In the genomic region with DNA sequence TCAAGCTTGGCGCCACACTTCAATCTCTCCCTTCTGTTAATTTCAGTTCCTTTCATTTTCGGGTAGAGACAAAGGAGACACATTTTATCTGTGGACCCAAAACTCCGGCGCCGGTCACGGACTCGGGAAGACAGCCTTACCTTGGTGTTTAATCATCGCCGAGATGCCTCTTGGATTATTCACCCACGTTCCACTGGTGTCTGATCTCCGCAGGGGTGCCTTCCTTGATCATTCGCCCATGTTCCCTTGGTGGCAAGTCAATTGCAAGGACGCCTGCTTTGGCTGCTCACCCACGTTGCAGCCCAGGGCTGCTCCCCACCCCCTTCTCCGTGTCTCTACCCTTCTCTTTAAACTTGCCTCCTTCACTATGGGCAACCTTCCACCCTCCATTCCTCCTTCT, we compare ENCODE assay signal across 7 cellular contexts.
DNase-seq lines count a peak whose midpoint lies in the region; FAIRE-seq and TF ChIP-seq lines count a peak whose summit lies in the region.
"Not testable (repeated sequence)": the region's sequence is repeated elsewhere in the genome, so short reads cannot be mapped to it uniquely, and the experiment has no call there.

No MANE protein-coding gene starts in this region.

- not testable (repeated sequence) for H3K14ac ChIP-seq in H9 (ENCODE audit: insufficient read depth, low read length); trophoblast cell (ENCODE audit: low read length)

- not testable (repeated sequence) for H3K36me3 ChIP-seq in mesendoderm (ENCODE audit: control insufficient read depth, insufficient read depth, low read length); trophoblast cell (ENCODE audit: control insufficient read depth in 1 of 2, insufficient read depth in 2 of 2, low read length in 2 of 2)

- not testable (repeated sequence) for H4K91ac ChIP-seq in H9 (ENCODE audit: insufficient read length, low read depth, low read length); trophoblast cell (ENCODE audit: low read depth, low read length)

- not testable (repeated sequence) for H3K4me3 Mint-ChIP-seq in H9

- H3K18ac ChIP-seq in H9 (ENCODE audit: insufficient read length, low read depth, low read length); trophoblast cell (ENCODE audit: low read length): not testable (repeated sequence)
- H3K18ac ChIP-seq in mesendoderm (ENCODE audit: low read length): peak overlapping the region; percentile 5

- not testable (repeated sequence) for H4K5ac ChIP-seq in H9 (ENCODE audit: insufficient read length, low read depth, low read length); mesendoderm (ENCODE audit: low read length)

- FAIRE-seq in RCC 7860 (lab: Jason Lieb, UNC): peak; percentile 30
- FAIRE-seq in urothelium cell line (lab: Jason Lieb, UNC): not testable (repeated sequence)

- not testable (repeated sequence) for H4K20me1 ChIP-seq in H9 (ENCODE audit: control insufficient read depth, insufficient read depth, insufficient read length)

- H3K9me3 Mint-ChIP-seq in H9: not testable (repeated sequence)

- H3K27me3 Mint-ChIP-seq in H9 (ENCODE audit: low read depth): not testable (repeated sequence)

- H3K4me1 ChIP-seq in H9 (ENCODE audit: insufficient read depth, low read length); mesendoderm (ENCODE audit: control insufficient read depth, low read depth, low read length); trophoblast cell (ENCODE audit: control insufficient read depth in 1 of 2, insufficient read depth in 2 of 2, low read length in 2 of 2): not testable (repeated sequence)

- H2BK5ac ChIP-seq in H9 (ENCODE audit: insufficient read length, low read length); mesendoderm (ENCODE audit: low read length); trophoblast cell (ENCODE audit: low read depth, low read length, poor library complexity): not testable (repeated sequence)

- H3K36me3 Mint-ChIP-seq in H9 (ENCODE audit: insufficient read depth in 1 of 3, low read depth in 3 of 3): not testable (repeated sequence)

- H2AFZ ChIP-seq in H9 (ENCODE audit: low read length); trophoblast cell (ENCODE audit: insufficient read depth, low read length, poor library complexity): not testable (repeated sequence)

- H3K27me3 ChIP-seq in H9 (ENCODE audit: insufficient read depth, low read length); mesendoderm (ENCODE audit: insufficient read depth, low read length, poor library complexity); trophoblast cell (ENCODE audit: insufficient read depth, low read length): not testable (repeated sequence)

- not testable (repeated sequence) for H2BK15ac ChIP-seq in H9 (ENCODE audit: low read depth, low read length); mesendoderm (replicated peaks; ENCODE audit: low read depth)

- peaks cover 17 to 23% of the 10 kb centered on the region in 2 experiments for H3K4me1 Mint-ChIP-seq in H9

- H4K8ac ChIP-seq in H9 (replicated peaks; ENCODE audit: insufficient read length, low read depth, low read length); mesendoderm (ENCODE audit: low read depth, low read length); trophoblast cell (ENCODE audit: low read depth, low read length): not testable (repeated sequence)

- not testable (repeated sequence) for H3K56ac ChIP-seq in H9 (ENCODE audit: insufficient read length, low read depth, low read length)
- H3K56ac ChIP-seq in mesendoderm (ENCODE audit: low read length): peak overlapping the region; percentile 60

- H2BK20ac ChIP-seq in H9 (ENCODE audit: low read depth, low read length, poor library complexity, severe bottlenecking): not testable (repeated sequence)

- not testable (repeated sequence) for H3K79me1 ChIP-seq in H9 (ENCODE audit: insufficient read depth, low read depth, low read length, poor library complexity, severe bottlenecking); mesendoderm (ENCODE audit: low read length); trophoblast cell (ENCODE audit: low read length)

- not testable (repeated sequence) for H3K27ac ChIP-seq in H9 (ENCODE audit: insufficient read length, low read depth, low read length); trophoblast cell (ENCODE audit: low read depth, low read length)
- peak overlapping the region; percentile 22 for H3K27ac ChIP-seq in mesendoderm (ENCODE audit: low read depth, low read length)

- peak overlapping the region; percentile 63 for H3K4me3 ChIP-seq in fibroblast of villous mesenchyme (ENCODE audit: low read depth, low read length)
- H3K4me3 ChIP-seq in mesendoderm (ENCODE audit: low read length); trophoblast cell (ENCODE audit: low read depth, low read length): not testable (repeated sequence)

- not testable (repeated sequence) for H3K4me2 ChIP-seq in H9 (ENCODE audit: insufficient read depth, insufficient read length, low read length); mesendoderm (ENCODE audit: low read length); trophoblast cell (ENCODE audit: low read length)

- H3K79me2 ChIP-seq in H9 (ENCODE audit: insufficient read depth, low read length); mesendoderm (ENCODE audit: control insufficient read depth, insufficient read depth, low read length); trophoblast cell (ENCODE audit: control insufficient read depth, insufficient read depth, low read length, poor library complexity): not testable (repeated sequence)

- not testable (repeated sequence) for H3K23ac ChIP-seq in H9 (ENCODE audit: insufficient read length, low read depth, low read length); mesendoderm (ENCODE audit: low read length); trophoblast cell (ENCODE audit: low read length)

- H3K27ac Mint-ChIP-seq in H9: peak overlapping the region in 2 of 3 experiments; percentile 37 to 54; a peak in 3 of 7 replicates

- H2BK120ac ChIP-seq in H9 (ENCODE audit: low read depth, low read length, poor library complexity, severe bottlenecking); mesendoderm (ENCODE audit: low read depth, low read length); trophoblast cell (ENCODE audit: insufficient read depth, low read length, poor library complexity): not testable (repeated sequence)

- DNase-seq in Daoy (ENCODE audit: low read depth) (peak; percentile 5), RCC 7860 (ENCODE audit: low spot score) (peak; percentile 61), urothelium cell line (ENCODE audit: low spot score) (peak; percentile 18)
- not testable (repeated sequence) for DNase-seq in H9; fibroblast of villous mesenchyme (ENCODE audit: low read depth); mesendoderm; trophoblast cell

- not testable (repeated sequence) for H3K4ac ChIP-seq in H9 (ENCODE audit: low read depth, low read length); trophoblast cell (ENCODE audit: low read depth, low read length)
- peak overlapping the region; percentile 73 for H3K4ac ChIP-seq in mesendoderm (ENCODE audit: low read depth, low read length)

- H4K12ac ChIP-seq in trophoblast cell (ENCODE audit: low read depth, low read length): not testable (repeated sequence)

- H2BK12ac ChIP-seq in H9 (ENCODE audit: insufficient read length, low read depth, low read length); trophoblast cell (ENCODE audit: low read length): not testable (repeated sequence)

- no CpG with 5 or more reads among the region's 15 CpGs for whole genome bisulfite sequencing in H9 (ENCODE audit: extremely low coverage, insufficient read length, low lambda C conversion rate)
- no CpG with 5 or more reads among the region's 15 CpGs for WGBS in mesendoderm (ENCODE audit: extremely low coverage, insufficient coverage, low lambda C conversion rate)
- WGBS in trophoblast cell (ENCODE audit: extremely low coverage, insufficient coverage, insufficient read length): no CpG with 5 or more reads among the region's 15 CpGs

- not testable (repeated sequence) for H2AK5ac ChIP-seq in H9 (ENCODE audit: insufficient read length, low read length)
- H2AK5ac ChIP-seq in mesendoderm (ENCODE audit: low read length): peak overlapping the region; percentile 5
- H2AK5ac ChIP-seq in trophoblast cell (ENCODE audit: low read length): peak overlapping the region; percentile 46

- TF ChIP-seq CTCF in H9 (conservative IDR thresholded peaks at IDR 0.05); fibroblast of villous mesenchyme (IDR thresholded peaks at IDR 0.05; ENCODE audit: insufficient read depth, low read depth, low read length): not testable (repeated sequence)

- not testable (repeated sequence) for H3K9me3 ChIP-seq in H9 (ENCODE audit: control insufficient read depth, low read depth, low read length); trophoblast cell (ENCODE audit: insufficient read depth, low read depth, low read length)

- not testable (repeated sequence) for H3K9ac ChIP-seq in H9 (ENCODE audit: extremely low read depth, insufficient read length, low read length); mesendoderm (ENCODE audit: low read length); trophoblast cell (ENCODE audit: low read length)

- H3T11ph ChIP-seq in H9 (ENCODE audit: low read length): not testable (repeated sequence)

- H3K23me2 ChIP-seq in H9 (ENCODE audit: insufficient read length, low read depth, low read length, poor library complexity, severe bottlenecking): not testable (repeated sequence)
